In genomic region chrX:12962041-12962504, GRCh38 we compare ENCODE assay signal across 13 cellular contexts. TPM values are rescaled to one million over a fixed set of nuclear protein-coding genes. Genes with fewer than 3 reads are reported as not detected.
A peak's percentile ranks its signal among the peaks of the same experiment; 100 is the strongest.
DNase-seq lines count a peak whose midpoint lies in the region; ATAC-seq, FAIRE-seq and TF ChIP-seq lines count a peak whose summit lies in the region.
"Had no signal": no experiment of that assay in that cellular context is flagged by ENCODE, and none has a peak within 500 bp of the region (broad histone marks: within the 10 kb centered on the region; RNA-seq: fewer than 3 reads in every experiment).

No MANE protein-coding gene starts in this region.

- H3K36me3 ChIP-seq in mesenchymal stem cell (ENCODE audit: control insufficient read depth in 1 of 2, insufficient read depth in 2 of 2, low read depth in 1 of 2, low read length in 2 of 2) (no peaks in the 10 kb centered on the region), ascending aorta (no peaks in the 10 kb centered on the region)
- H3K36me3 ChIP-seq: WERI-Rb-1 had no signal

- POLR2A ChIA-PET in T-cell (lab: Charles Lee) = interaction anchor here in 1 of 2 donors (0.6 kb wide), 1 partner anchor 43 kb away, joined by 9 read pairs; no protein-coding TSS in a partner anchor

- H2BK120ac ChIP-seq in mesenchymal stem cell (ENCODE audit: low read depth, low read length) = no peak overlapping the region

- H3K4me1 Mint-ChIP-seq in T-cell = peaks cover 61 to 67% (median 63%) of the 10 kb centered on the region in 3 donors

- no peak overlapping the region for H4K8ac ChIP-seq in mesenchymal stem cell (ENCODE audit: low read length)

- ATAC-seq in GM21576 (IDR thresholded peaks at IDR 0.05; ENCODE audit: unreplicated experiment) (peak; percentile 57), T-cell (replicated peaks in 1 of 4) (no peak), GM21737 (IDR thresholded peaks at IDR 0.05; ENCODE audit: unreplicated experiment) (no peak)

- no peak overlapping the region for H4K91ac ChIP-seq in mesenchymal stem cell (ENCODE audit: low read length)

- no peak overlapping the region for H3K18ac ChIP-seq in mesenchymal stem cell (ENCODE audit: low read depth in 1 of 2, low read length in 2 of 2)

- H3K23ac ChIP-seq in mesenchymal stem cell (ENCODE audit: low read length in 2 of 2) = no peak overlapping the region

- peak overlapping the region; percentile 7 for H2BK15ac ChIP-seq in mesenchymal stem cell (ENCODE audit: low read depth, poor library complexity, severe bottlenecking)

- no peak overlapping the region for H2AK5ac ChIP-seq in mesenchymal stem cell (ENCODE audit: low read length, severe bottlenecking)

- H3K9me3 ChIP-seq in mesenchymal stem cell (ENCODE audit: control insufficient read depth, low read length) (no peaks in the 10 kb centered on the region), ascending aorta (no peaks in the 10 kb centered on the region)

- no peak overlapping the region for H3K4me2 ChIP-seq in mesenchymal stem cell (ENCODE audit: low read length, poor library complexity, severe bottlenecking)

- no peaks in the 10 kb centered on the region for H3K36me3 Mint-ChIP-seq in T-cell

- no peaks in the 10 kb centered on the region for H3K4me1 ChIP-seq in mesenchymal stem cell (ENCODE audit: control insufficient read depth, insufficient read depth, low read depth, low read length)
- H3K4me1 ChIP-seq in ascending aorta = no peaks in the 10 kb centered on the region

- CTCF ChIA-PET in T-cell (lab: Charles Lee) = no interaction called here

- intact Hi-C loops in ascending aorta (cut with DNase I) = no loop called here

- no peak overlapping the region for H3K4ac ChIP-seq in mesenchymal stem cell (ENCODE audit: low read depth in 1 of 2, low read length in 2 of 2)

- TF ChIP-seq POLR2A in GM12891 (IDR thresholded peaks at IDR 0.05; ENCODE audit: low read depth, low read length) = no peak

- no peak overlapping the region for H2BK5ac ChIP-seq in mesenchymal stem cell (ENCODE audit: low read depth, low read length, poor library complexity, severe bottlenecking)

- H3K4me3 ChIP-seq in mesenchymal stem cell (ENCODE audit: insufficient read depth in 1 of 2, low read depth in 1 of 2, low read length in 2 of 2) (no peak overlapping the region), ascending aorta (no peak overlapping the region)

- H3K27ac ChIP-seq in mesenchymal stem cell (ENCODE audit: low read length, poor library complexity, severe bottlenecking) (no peak overlapping the region), ascending aorta (no peak overlapping the region)
- H3K27ac ChIP-seq: WERI-Rb-1 had no signal

- H3K4me3 Mint-ChIP-seq in T-cell = peak overlapping the region in 1 of 3 donors; percentile 33
- H3K4me3 Mint-ChIP-seq: HFFc6 had no signal

- peak; percentile 64 for FAIRE-seq in GM12891 (lab: Jason Lieb, UNC)
- FAIRE-seq: colon had no signal

- H3K14ac ChIP-seq in mesenchymal stem cell (ENCODE audit: low read length in 2 of 2) = no peak overlapping the region

- no peak for TF ChIP-seq CTCF in ascending aorta (IDR thresholded peaks at IDR 0.05)

- H3K9me3 Mint-ChIP-seq in T-cell = no peaks in the 10 kb centered on the region
- H3K9me3 Mint-ChIP-seq: HFFc6 had no signal

- H2AFZ ChIP-seq in mesenchymal stem cell (ENCODE audit: low read depth, low read length) = no peak overlapping the region

- peak overlapping the region; percentile 95 to 96 for H3K27ac Mint-ChIP-seq in T-cell
- H3K27ac Mint-ChIP-seq: HFFc6 had no signal

- WGBS in mesenchymal stem cell = 98% methylated on average over 4 of the region's 4 CpGs

- no peaks in the 10 kb centered on the region for H3K79me1 ChIP-seq in mesenchymal stem cell (replicated peaks; ENCODE audit: low read length, poor library complexity, severe bottlenecking)

- peaks cover 0 to 21% of the 10 kb centered on the region in 2 donors for H3K27me3 Mint-ChIP-seq in T-cell

- H3K9ac ChIP-seq in mesenchymal stem cell (ENCODE audit: low read length) = no peak overlapping the region

- peaks cover 0 to 4% of the 10 kb centered on the region in 2 experiments for H3K27me3 ChIP-seq in mesenchymal stem cell (ENCODE audit: control insufficient read depth in 1 of 2, insufficient read depth in 1 of 2, low read length in 2 of 2)
- H3K27me3 ChIP-seq in ascending aorta = no peaks in the 10 kb centered on the region

- H2BK12ac ChIP-seq in mesenchymal stem cell (ENCODE audit: low read length in 2 of 2) = no peak overlapping the region

- DNase-seq in GM12891 (ENCODE audit: insufficient read length, low spot score) = no peak
- DNase-seq in T-cell = no peak
- DNase-seq in mesenchymal stem cell = no peak
- no peak for DNase-seq in NCI-H1417 treated with DMSO at 0.1 percent for 48 hours (lab: John Stamatoyannopoulos, UW)
- DNase-seq in ascending aorta (ENCODE audit: low spot score in 2 of 2) = no peak
- DNase-seq: activated gamma-delta T cell; HFFc6; midbrain; stimulated activated CD4-positive, alpha-beta T cell treated with anti-CD3 and anti-CD28 coated beads, Interleukin-4, amount 100 ng/mL, for 4 hours; WERI-Rb-1 had no signal

TF ChIP-seq in GM12891, 5 proteins besides CTCF, POLR2A, EP300 and RAD21:
- no peak for TF ChIP-seq POU2F2 (IDR thresholded peaks at IDR 0.05; ENCODE audit: low read depth, low read length)
- peak; percentile 90 for TF ChIP-seq PAX5 (IDR thresholded peaks at IDR 0.05; ENCODE audit: insufficient read depth, low read length, severe bottlenecking)
- TF ChIP-seq SPI1 (IDR thresholded peaks at IDR 0.05; ENCODE audit: low read depth, low read length) = peak; percentile 97
- no peak for TF ChIP-seq TAF1 (IDR thresholded peaks at IDR 0.05; ENCODE audit: low read depth, low read length)

RNA-seq across cellular contexts. Expression of gene TMSB4X, which starts 12.8 kb away (rescaled TPM):
- 22,419 TPM for polyA plus RNA-seq in GM12891 (2012; ENCODE audit: low read depth, missing spikeins)
- total RNA-seq in T-cell = 1,000 to 10,000 TPM; 5,030 to 6,201 (median 5,880) TPM
- 9,006 TPM for polyA plus RNA-seq in mesenchymal stem cell (2013, experiment 1 of 2)
- polyA plus RNA-seq in mesenchymal stem cell (2013, experiment 2 of 2) = 8,811 TPM
- 2,397 TPM for total RNA-seq in ascending aorta

RNA-seq across cellular contexts. Expression of gene TLR8, which starts 55.7 kb away (rescaled TPM):
- polyA plus RNA-seq in GM12891 (2012; ENCODE audit: low read depth, missing spikeins) = not detected
- total RNA-seq in T-cell = not detected
- not detected for polyA plus RNA-seq in mesenchymal stem cell (2013, experiment 1 of 2)
- polyA plus RNA-seq in mesenchymal stem cell (2013, experiment 2 of 2) = not detected
- total RNA-seq in ascending aorta = 0.53 TPM
- total RNA-seq: HFFc6 had no signal
